15 cellular contexts compared by ENCODE assay signal in genomic region chr14:68286667-68287066, GRCh38.
A peak's percentile ranks its signal among the peaks of the same experiment; 100 is the strongest.
DNase-seq lines count a peak whose midpoint lies in the region; ATAC-seq and TF ChIP-seq lines count a peak whose summit lies in the region.
"Had no signal": no experiment of that assay in that cellular context is flagged by ENCODE, and none has a peak within 500 bp of the region (broad histone marks: within the 10 kb centered on the region; RNA-seq: fewer than 3 reads in every experiment).

No MANE protein-coding gene starts in this region.

- peaks cover 13% of the 10 kb centered on the region for H3K36me3 Mint-ChIP-seq in activated CD8-positive, alpha-beta T cell treated with anti-CD3 and anti-CD28 coated beads, Interleukin-2, amount 10 ng/mL, durations not matched to agents 7 days and 5 days (ENCODE audit: low read depth)
- H3K36me3 Mint-ChIP-seq in memory B cell (no peaks in the 10 kb centered on the region), endodermal cell (ENCODE audit: low read depth) (no peaks in the 10 kb centered on the region)

- H3K4me2 ChIP-seq in BLaER1 = peak overlapping the region; percentile 77

- H3K9me3 ChIP-seq in BLaER1 = no peaks in the 10 kb centered on the region
- no peaks in the 10 kb centered on the region for H3K9me3 ChIP-seq in endodermal cell (ENCODE audit: control insufficient read depth, low read length)
- H3K9me3 ChIP-seq: pancreas, testis had no signal

- H3K27me3 Mint-ChIP-seq in activated CD8-positive, alpha-beta T cell treated with anti-CD3 and anti-CD28 coated beads, Interleukin-2, amount 10 ng/mL, durations not matched to agents 7 days and 5 days (ENCODE audit: low read depth) = no peaks in the 10 kb centered on the region
- H3K27me3 Mint-ChIP-seq in memory B cell (no peaks in the 10 kb centered on the region), endodermal cell (ENCODE audit: insufficient read depth) (no peaks in the 10 kb centered on the region)

- H3K27ac Mint-ChIP-seq in activated CD8-positive, alpha-beta T cell treated with anti-CD3 and anti-CD28 coated beads, Interleukin-2, amount 10 ng/mL, durations not matched to agents 7 days and 5 days = peak overlapping the region; percentile 27
- H3K27ac Mint-ChIP-seq in memory B cell (peak overlapping the region; percentile 98), endodermal cell (no peak overlapping the region)

- no peak overlapping the region for H3K4me3 ChIP-seq in BLaER1
- no peak overlapping the region for H3K4me3 ChIP-seq in endodermal cell (ENCODE audit: low read length)
- H3K4me3 ChIP-seq: pancreas, testis had no signal

- H3K9ac ChIP-seq in BLaER1 = peak overlapping the region; percentile 86; the same call in 1 of the 2 replicates
- no peak overlapping the region for H3K9ac ChIP-seq in endodermal cell (ENCODE audit: extremely low read depth, low read length, poor library complexity, severe bottlenecking)

- DNase-seq in HT1080 (ENCODE audit: low read depth) = peak; percentile 35
- no peak for DNase-seq in activated CD8-positive, alpha-beta T cell treated with anti-CD3 and anti-CD28 coated beads, Interleukin-2, amount 10 ng/mL, durations not matched to agents 7 days and 5 days
- DNase-seq in memory B cell (ENCODE audit: low spot score in 2 of 2) = no peak
- no peak for DNase-seq in MV-4-11 (lab: John Stamatoyannopoulos, UW)
- no peak for DNase-seq in endodermal cell
- DNase-seq: activated gamma-delta T cell, DMS 273 treated with DMSO at 0.1 percent for 48 hours, midbrain, NCI-H1105 treated with DMSO at 0.1 percent for 48 hours, NCI-H524, pancreas, testis had no signal

- H3K4me1 ChIP-seq in BLaER1 (peaks cover 77% of the 10 kb centered on the region), endodermal cell (ENCODE audit: control insufficient read depth, insufficient read depth, low read length) (peaks cover 3% of the 10 kb centered on the region)

- no peaks in the 10 kb centered on the region for H4K20me1 ChIP-seq in BLaER1

- no peak for ATAC-seq in activated CD8-positive, alpha-beta T cell treated with anti-CD3 and anti-CD28 coated beads, Interleukin-2, amount 10 ng/mL, durations not matched to agents 7 days and 5 days
- ATAC-seq in memory B cell (ENCODE audit: low read depth) (no peak), HG02870 (IDR thresholded peaks at IDR 0.05; ENCODE audit: unreplicated experiment) (no peak), GM18909 (IDR thresholded peaks at IDR 0.05; ENCODE audit: poor library complexity, unreplicated experiment) (no peak)
- ATAC-seq: pancreas had no signal

- no peak for TF ChIP-seq CTCF in endodermal cell (conservative IDR thresholded peaks at IDR 0.05)

- H3K4me1 Mint-ChIP-seq in activated CD8-positive, alpha-beta T cell treated with anti-CD3 and anti-CD28 coated beads, Interleukin-2, amount 10 ng/mL, durations not matched to agents 7 days and 5 days (ENCODE audit: low read depth) = peaks cover 51% of the 10 kb centered on the region
- H3K4me1 Mint-ChIP-seq in memory B cell (peaks cover 48% of the 10 kb centered on the region), endodermal cell (peaks cover 18% of the 10 kb centered on the region)

- no peaks in the 10 kb centered on the region for H3K9me3 Mint-ChIP-seq in activated CD8-positive, alpha-beta T cell treated with anti-CD3 and anti-CD28 coated beads, Interleukin-2, amount 10 ng/mL, durations not matched to agents 7 days and 5 days (ENCODE audit: insufficient read depth)
- no peaks in the 10 kb centered on the region for H3K9me3 Mint-ChIP-seq in memory B cell
- H3K9me3 Mint-ChIP-seq in endodermal cell = no peaks in the 10 kb centered on the region

- POLR2A ChIA-PET in activated CD8-positive, alpha-beta T cell treated with anti-CD3 and anti-CD28 coated beads, Interleukin-2, amount 10 ng/mL, durations not matched to agents 7 days and 5 days (lab: Charles Lee) = interaction anchor here (1.3 kb wide), 1 partner anchor 507 kb away, joined by 5 read pairs; the partner anchor contains the start of gene ZFP36L1

- H3K4me3 Mint-ChIP-seq in activated CD8-positive, alpha-beta T cell treated with anti-CD3 and anti-CD28 coated beads, Interleukin-2, amount 10 ng/mL, durations not matched to agents 7 days and 5 days = no peak overlapping the region
- H3K4me3 Mint-ChIP-seq in memory B cell (no peak overlapping the region), endodermal cell (no peak overlapping the region)

- CTCF ChIA-PET in activated CD8-positive, alpha-beta T cell treated with anti-CD3 and anti-CD28 coated beads, Interleukin-2, amount 10 ng/mL, durations not matched to agents 7 days and 5 days (lab: Charles Lee) = interaction anchor here (0.6 to 2.7 kb wide), 9 partner anchors 16 to 538 kb away, joined by 3 to 13 read pairs (median 3); no protein-coding TSS in a partner anchor

- H3K36me3 ChIP-seq in BLaER1 = no peaks in the 10 kb centered on the region
- no peaks in the 10 kb centered on the region for H3K36me3 ChIP-seq in endodermal cell (ENCODE audit: control insufficient read depth, insufficient read depth, low read length)
- H3K36me3 ChIP-seq: pancreas had no signal

- H3K27me3 ChIP-seq in BLaER1 (no peaks in the 10 kb centered on the region), endodermal cell (ENCODE audit: control insufficient read depth, insufficient read depth, low read length, poor library complexity, severe bottlenecking) (no peaks in the 10 kb centered on the region)
- H3K27me3 ChIP-seq: pancreas, testis had no signal

- peak overlapping the region; percentile 97 for H3K27ac ChIP-seq in BLaER1
- no peak overlapping the region for H3K27ac ChIP-seq in endodermal cell (ENCODE audit: low read depth, low read length)
- H3K27ac ChIP-seq: pancreas, testis had no signal
